ENCODE assay signal across 1 cellular context in the genomic region with DNA sequence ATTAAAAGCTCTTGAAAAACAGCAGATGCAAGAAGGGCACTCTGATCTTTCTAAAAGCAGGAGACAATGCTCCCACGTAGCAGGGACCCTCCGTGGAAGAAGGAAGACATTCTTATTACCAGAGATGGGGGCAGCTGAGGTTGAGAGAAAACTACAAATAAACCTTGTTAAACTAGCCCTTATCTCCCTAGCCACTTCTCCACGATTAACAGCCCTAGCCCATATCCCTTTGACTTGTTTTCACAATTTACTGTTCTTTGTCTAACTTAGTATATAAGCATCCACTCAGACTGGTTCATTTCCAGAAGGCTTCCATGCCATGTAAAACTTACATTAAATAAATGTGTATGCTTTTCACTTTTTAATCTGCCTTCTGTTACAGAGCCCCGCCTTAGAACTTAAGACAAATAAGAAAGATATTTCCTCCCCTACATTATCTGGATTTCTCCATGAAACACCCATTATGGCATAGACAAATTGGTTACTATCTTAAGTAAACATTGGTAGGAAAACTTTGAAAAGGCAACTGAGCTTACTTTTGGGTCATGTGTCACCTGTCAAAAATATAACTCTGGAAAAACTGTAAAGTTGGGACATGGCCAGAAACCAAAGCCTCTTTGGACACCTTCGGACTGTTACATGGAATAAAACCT.
TF ChIP-seq lines count a peak whose summit lies in the region.

No MANE protein-coding gene starts in this region.

TF ChIP-seq in K562, 482 proteins besides CTCF, POLR2A, EP300 and RAD21 (continued from another document):
- TF ChIP-seq PRDM10 (IDR thresholded peaks at IDR 0.05; ENCODE audit: partially characterized antibody): no peak
- no peak for TF ChIP-seq E4F1 (CRISPR knock-in tag; IDR thresholded peaks at IDR 0.05; ENCODE audit: borderline replicate concordance)
- TF ChIP-seq FOXM1 (IDR thresholded peaks at IDR 0.05; ENCODE audit: low read depth): 0 out of 2 replicates have a peak, but pooled peaks have one; percentile 21
- TF ChIP-seq FOXM1 (CRISPR knock-in tag; IDR thresholded peaks at IDR 0.05; ENCODE audit: low read depth): no peak
- TF ChIP-seq ZEB2 (IDR thresholded peaks at IDR 0.05): no peak
- TF ChIP-seq ZBTB49 (CRISPR knock-in tag; IDR thresholded peaks at IDR 0.05; ENCODE audit: borderline replicate concordance): no peak
- TF ChIP-seq CBFA2T3 (IDR thresholded peaks at IDR 0.05): peak; percentile 57
- no peak for TF ChIP-seq CHD4 (IDR thresholded peaks at IDR 0.05; ENCODE audit: insufficient read depth, insufficient replicate concordance, low read depth, low read length, poor library complexity, severe bottlenecking)
- peak; percentile 41 for TF ChIP-seq NFIC (IDR thresholded peaks at IDR 0.05)
- TF ChIP-seq, protein P1, sequence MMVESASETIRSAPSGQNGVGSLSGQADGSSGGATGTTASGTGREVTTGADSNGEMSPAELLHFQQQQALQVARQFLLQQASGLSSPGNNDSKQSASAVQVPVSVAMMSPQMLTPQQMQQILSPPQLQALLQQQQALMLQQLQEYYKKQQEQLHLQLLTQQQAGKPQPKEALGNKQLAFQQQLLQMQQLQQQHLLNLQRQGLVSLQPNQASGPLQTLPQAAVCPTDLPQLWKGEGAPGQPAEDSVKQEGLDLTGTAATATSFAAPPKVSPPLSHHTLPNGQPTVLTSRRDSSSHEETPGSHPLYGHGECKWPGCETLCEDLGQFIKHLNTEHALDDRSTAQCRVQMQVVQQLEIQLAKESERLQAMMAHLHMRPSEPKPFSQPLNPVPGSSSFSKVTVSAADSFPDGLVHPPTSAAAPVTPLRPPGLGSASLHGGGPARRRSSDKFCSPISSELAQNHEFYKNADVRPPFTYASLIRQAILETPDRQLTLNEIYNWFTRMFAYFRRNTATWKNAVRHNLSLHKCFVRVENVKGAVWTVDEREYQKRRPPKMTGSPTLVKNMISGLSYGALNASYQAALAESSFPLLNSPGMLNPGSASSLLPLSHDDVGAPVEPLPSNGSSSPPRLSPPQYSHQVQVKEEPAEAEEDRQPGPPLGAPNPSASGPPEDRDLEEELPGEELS (CRISPR knock-in tag; IDR thresholded peaks at IDR 0.05; ENCODE audit: borderline replicate concordance): no peak
- no peak for TF ChIP-seq HDAC1 (IDR thresholded peaks at IDR 0.05)
- TF ChIP-seq ZNF75A (CRISPR knock-in tag; IDR thresholded peaks at IDR 0.05): no peak
- no peak for TF ChIP-seq ATF1 (CRISPR knock-in tag; IDR thresholded peaks at IDR 0.05)
- no peak for TF ChIP-seq ATF1 (tag; IDR thresholded peaks at IDR 0.05)
- TF ChIP-seq ZBTB17 (CRISPR knock-in tag; IDR thresholded peaks at IDR 0.05): no peak
- TF ChIP-seq ZKSCAN8 (CRISPR knock-in tag; IDR thresholded peaks at IDR 0.05): no peak
- TF ChIP-seq LEF1 (IDR thresholded peaks at IDR 0.05): peak; percentile 13; the same call in 1 of the 2 replicates
- no peak for TF ChIP-seq NELFE (IDR thresholded peaks at IDR 0.05; ENCODE audit: insufficient read depth, insufficient read length)
- no peak for TF ChIP-seq GTF2F1 (IDR thresholded peaks at IDR 0.05; ENCODE audit: low read depth, low read length)
- TF ChIP-seq, protein P2, sequence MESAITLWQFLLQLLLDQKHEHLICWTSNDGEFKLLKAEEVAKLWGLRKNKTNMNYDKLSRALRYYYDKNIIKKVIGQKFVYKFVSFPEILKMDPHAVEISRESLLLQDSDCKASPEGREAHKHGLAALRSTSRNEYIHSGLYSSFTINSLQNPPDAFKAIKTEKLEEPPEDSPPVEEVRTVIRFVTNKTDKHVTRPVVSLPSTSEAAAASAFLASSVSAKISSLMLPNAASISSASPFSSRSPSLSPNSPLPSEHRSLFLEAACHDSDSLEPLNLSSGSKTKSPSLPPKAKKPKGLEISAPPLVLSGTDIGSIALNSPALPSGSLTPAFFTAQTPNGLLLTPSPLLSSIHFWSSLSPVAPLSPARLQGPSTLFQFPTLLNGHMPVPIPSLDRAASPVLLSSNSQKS (CRISPR knock-in tag; IDR thresholded peaks at IDR 0.05): no peak
- TF ChIP-seq PRPF4 (IDR thresholded peaks at IDR 0.05; ENCODE audit: insufficient read depth, low read depth, low read length, poor library complexity, severe bottlenecking): no peak
- TF ChIP-seq RBM15 (IDR thresholded peaks at IDR 0.05; ENCODE audit: insufficient read depth, low read length): no peak
- no peak for TF ChIP-seq MIER1 (IDR thresholded peaks at IDR 0.05; ENCODE audit: low read depth)
- no peak for TF ChIP-seq FOXP1 (CRISPR knock-in tag; IDR thresholded peaks at IDR 0.05)
- no peak for TF ChIP-seq ZNF134 (CRISPR knock-in tag; conservative IDR thresholded peaks at IDR 0.05)
- TF ChIP-seq SRSF7 (optimal IDR thresholded peaks at IDR 0.05; ENCODE audit: low read depth, low read length): no peak
- no peak for TF ChIP-seq ZC3H8 (IDR thresholded peaks at IDR 0.05)
- no peak for TF ChIP-seq ZNF165 (CRISPR knock-in tag; IDR thresholded peaks at IDR 0.05; ENCODE audit: borderline replicate concordance)
- no peak for TF ChIP-seq TAF9B (IDR thresholded peaks at IDR 0.05; ENCODE audit: partially characterized antibody)
- peak; percentile 37 for TF ChIP-seq CCNT2 (IDR thresholded peaks at IDR 0.05; ENCODE audit: borderline replicate concordance, extremely low read depth, insufficient read length, low read depth, low read length)
- TF ChIP-seq HMG20B (CRISPR knock-in tag; IDR thresholded peaks at IDR 0.05): no peak
- TF ChIP-seq, protein P3, sequence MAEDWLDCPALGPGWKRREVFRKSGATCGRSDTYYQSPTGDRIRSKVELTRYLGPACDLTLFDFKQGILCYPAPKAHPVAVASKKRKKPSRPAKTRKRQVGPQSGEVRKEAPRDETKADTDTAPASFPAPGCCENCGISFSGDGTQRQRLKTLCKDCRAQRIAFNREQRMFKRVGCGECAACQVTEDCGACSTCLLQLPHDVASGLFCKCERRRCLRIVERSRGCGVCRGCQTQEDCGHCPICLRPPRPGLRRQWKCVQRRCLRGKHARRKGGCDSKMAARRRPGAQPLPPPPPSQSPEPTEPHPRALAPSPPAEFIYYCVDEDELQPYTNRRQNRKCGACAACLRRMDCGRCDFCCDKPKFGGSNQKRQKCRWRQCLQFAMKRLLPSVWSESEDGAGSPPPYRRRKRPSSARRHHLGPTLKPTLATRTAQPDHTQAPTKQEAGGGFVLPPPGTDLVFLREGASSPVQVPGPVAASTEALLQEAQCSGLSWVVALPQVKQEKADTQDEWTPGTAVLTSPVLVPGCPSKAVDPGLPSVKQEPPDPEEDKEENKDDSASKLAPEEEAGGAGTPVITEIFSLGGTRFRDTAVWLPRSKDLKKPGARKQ (CRISPR knock-in tag; IDR thresholded peaks at IDR 0.05): no peak
- TF ChIP-seq KAT8 (IDR thresholded peaks at IDR 0.05; ENCODE audit: low read depth): no peak
- TF ChIP-seq MEIS2 (IDR thresholded peaks at IDR 0.05; ENCODE audit: partially characterized antibody): peak; percentile 79
- peak; percentile 35; the same call in 1 of the 2 replicates for TF ChIP-seq DPF2 (IDR thresholded peaks at IDR 0.05)
- TF ChIP-seq, protein P4, sequence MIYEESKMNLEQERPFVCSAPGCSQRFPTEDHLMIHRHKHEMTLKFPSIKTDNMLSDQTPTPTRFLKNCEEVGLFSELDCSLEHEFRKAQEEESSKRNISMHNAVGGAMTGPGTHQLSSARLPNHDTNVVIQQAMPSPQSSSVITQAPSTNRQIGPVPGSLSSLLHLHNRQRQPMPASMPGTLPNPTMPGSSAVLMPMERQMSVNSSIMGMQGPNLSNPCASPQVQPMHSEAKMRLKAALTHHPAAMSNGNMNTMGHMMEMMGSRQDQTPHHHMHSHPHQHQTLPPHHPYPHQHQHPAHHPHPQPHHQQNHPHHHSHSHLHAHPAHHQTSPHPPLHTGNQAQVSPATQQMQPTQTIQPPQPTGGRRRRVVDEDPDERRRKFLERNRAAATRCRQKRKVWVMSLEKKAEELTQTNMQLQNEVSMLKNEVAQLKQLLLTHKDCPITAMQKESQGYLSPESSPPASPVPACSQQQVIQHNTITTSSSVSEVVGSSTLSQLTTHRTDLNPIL (CRISPR knock-in tag; IDR thresholded peaks at IDR 0.05): no peak
- no peak for TF ChIP-seq MBD2 (IDR thresholded peaks at IDR 0.05; ENCODE audit: borderline replicate concordance, low read depth)
- TF ChIP-seq RFX5 (IDR thresholded peaks at IDR 0.05; ENCODE audit: low read depth, low read length): no peak
- no peak for TF ChIP-seq ATF7 (IDR thresholded peaks at IDR 0.05)
- 0 out of 4 replicates have a peak, but pooled peaks of 1 of the 2 experiments have one; percentile 12 for TF ChIP-seq RCOR1 (IDR thresholded peaks at IDR 0.05; ENCODE audit: borderline replicate concordance in 1 of 2, low read depth in 2 of 2, low read length in 2 of 2)
- no peak for TF ChIP-seq THAP7 (CRISPR knock-in tag; IDR thresholded peaks at IDR 0.05)
